1 cellular context compared by ENCODE assay signal in genomic region chr20:34473262-34473883, GRCh38.
TF ChIP-seq lines count a peak whose summit lies in the region.

No MANE protein-coding gene starts in this region.

TF ChIP-seq in K562, 482 proteins besides CTCF, POLR2A, EP300 and RAD21 (continued from another document):
- TF ChIP-seq, protein P1, sequence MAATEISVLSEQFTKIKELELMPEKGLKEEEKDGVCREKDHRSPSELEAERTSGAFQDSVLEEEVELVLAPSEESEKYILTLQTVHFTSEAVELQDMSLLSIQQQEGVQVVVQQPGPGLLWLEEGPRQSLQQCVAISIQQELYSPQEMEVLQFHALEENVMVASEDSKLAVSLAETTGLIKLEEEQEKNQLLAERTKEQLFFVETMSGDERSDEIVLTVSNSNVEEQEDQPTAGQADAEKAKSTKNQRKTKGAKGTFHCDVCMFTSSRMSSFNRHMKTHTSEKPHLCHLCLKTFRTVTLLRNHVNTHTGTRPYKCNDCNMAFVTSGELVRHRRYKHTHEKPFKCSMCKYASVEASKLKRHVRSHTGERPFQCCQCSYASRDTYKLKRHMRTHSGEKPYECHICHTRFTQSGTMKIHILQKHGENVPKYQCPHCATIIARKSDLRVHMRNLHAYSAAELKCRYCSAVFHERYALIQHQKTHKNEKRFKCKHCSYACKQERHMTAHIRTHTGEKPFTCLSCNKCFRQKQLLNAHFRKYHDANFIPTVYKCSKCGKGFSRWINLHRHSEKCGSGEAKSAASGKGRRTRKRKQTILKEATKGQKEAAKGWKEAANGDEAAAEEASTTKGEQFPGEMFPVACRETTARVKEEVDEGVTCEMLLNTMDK (IDR thresholded peaks at IDR 0.05; ENCODE audit: borderline replicate concordance, insufficient read depth, low read depth, low read length, poor library complexity, severe bottlenecking), result peak; percentile 13
- TF ChIP-seq HIVEP1 (CRISPR knock-in tag; IDR thresholded peaks at IDR 0.05) (no peak), CREM (IDR thresholded peaks at IDR 0.05; ENCODE audit: low read depth) (peak; percentile 34; the same call in 1 of the 2 replicates), STAG1 (CRISPR knock-in tag; IDR thresholded peaks at IDR 0.05; ENCODE audit: borderline replicate concordance) (peak; percentile 9; the same call in 1 of the 2 replicates)
- TF ChIP-seq, protein P2, sequence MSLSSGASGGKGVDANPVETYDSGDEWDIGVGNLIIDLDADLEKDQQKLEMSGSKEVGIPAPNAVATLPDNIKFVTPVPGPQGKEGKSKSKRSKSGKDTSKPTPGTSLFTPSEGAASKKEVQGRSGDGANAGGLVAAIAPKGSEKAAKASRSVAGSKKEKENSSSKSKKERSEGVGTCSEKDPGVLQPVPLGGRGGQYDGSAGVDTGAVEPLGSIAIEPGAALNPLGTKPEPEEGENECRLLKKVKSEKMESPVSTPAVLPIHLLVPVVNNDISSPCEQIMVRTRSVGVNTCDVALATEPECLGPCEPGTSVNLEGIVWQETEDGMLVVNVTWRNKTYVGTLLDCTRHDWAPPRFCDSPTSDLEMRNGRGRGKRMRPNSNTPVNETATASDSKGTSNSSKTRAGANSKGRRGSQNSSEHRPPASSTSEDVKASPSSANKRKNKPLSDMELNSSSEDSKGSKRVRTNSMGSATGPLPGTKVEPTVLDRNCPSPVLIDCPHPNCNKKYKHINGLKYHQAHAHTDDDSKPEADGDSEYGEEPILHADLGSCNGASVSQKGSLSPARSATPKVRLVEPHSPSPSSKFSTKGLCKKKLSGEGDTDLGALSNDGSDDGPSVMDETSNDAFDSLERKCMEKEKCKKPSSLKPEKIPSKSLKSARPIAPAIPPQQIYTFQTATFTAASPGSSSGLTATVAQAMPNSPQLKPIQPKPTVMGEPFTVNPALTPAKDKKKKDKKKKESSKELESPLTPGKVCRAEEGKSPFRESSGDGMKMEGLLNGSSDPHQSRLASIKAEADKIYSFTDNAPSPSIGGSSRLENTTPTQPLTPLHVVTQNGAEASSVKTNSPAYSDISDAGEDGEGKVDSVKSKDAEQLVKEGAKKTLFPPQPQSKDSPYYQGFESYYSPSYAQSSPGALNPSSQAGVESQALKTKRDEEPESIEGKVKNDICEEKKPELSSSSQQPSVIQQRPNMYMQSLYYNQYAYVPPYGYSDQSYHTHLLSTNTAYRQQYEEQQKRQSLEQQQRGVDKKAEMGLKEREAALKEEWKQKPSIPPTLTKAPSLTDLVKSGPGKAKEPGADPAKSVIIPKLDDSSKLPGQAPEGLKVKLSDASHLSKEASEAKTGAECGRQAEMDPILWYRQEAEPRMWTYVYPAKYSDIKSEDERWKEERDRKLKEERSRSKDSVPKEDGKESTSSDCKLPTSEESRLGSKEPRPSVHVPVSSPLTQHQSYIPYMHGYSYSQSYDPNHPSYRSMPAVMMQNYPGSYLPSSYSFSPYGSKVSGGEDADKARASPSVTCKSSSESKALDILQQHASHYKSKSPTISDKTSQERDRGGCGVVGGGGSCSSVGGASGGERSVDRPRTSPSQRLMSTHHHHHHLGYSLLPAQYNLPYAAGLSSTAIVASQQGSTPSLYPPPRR (CRISPR knock-in tag; IDR thresholded peaks at IDR 0.05; ENCODE audit: borderline replicate concordance), result no peak
